In the genomic region with DNA sequence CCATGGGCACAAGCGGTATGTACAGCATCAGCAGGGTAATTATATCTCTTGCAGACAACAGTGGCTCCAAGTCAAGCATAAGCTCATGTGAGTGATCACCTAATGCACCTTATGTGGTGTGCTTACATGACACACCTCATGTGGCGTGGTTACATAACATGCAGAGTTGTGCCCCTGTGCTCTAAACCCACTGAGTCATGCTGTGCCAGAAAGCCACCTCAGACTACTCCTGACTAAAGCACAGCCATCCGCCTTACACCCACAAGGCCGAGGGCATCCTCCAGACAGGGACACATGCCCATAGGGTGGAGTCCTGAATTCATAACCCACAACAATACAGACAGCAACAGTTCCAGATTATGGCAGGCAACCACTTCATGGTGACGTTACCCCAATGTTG, we compare ENCODE assay signal across 21 cellular contexts.
"Had no signal": no experiment of that assay in that cellular context is flagged by ENCODE, and none has a peak within 500 bp of the region (broad histone marks: within the 10 kb centered on the region; RNA-seq: fewer than 3 reads in every experiment).

No MANE protein-coding gene starts in this region.

- H3K36me3 Mint-ChIP-seq: IgD-negative memory B cell had no signal

- H3K4me1 ChIP-seq: SJSA1 had no signal

- H3K27me3 ChIP-seq: SJSA1 had no signal

- DNase-seq: Kasumi-1, MV-4-11, NCI-H1048, NCI-H1105, NCI-H1436 treated with DMSO at 0.1 percent for 48 hours, NCI-H1694, NCI-H187 treated with DMSO at 0.1 percent for 48 hours, NCI-H2029 treated with DMSO at 0.1 percent for 48 hours, NCI-H2171 treated with DMSO at 0.1 percent for 48 hours, NCI-H2227 treated with DMSO at 0.1 percent for 48 hours, NCI-H524, NCI-H526 treated with DMSO at 0.1 percent for 48 hours, Right ventricle myocardium superior, RPMI8226, SIG-M5 had no signal

- H3K9ac ChIP-seq: KMS-11 had no signal

- H3K4me3 ChIP-seq: K562, SJSA1, SK-N-MC had no signal

- H3K9me3 ChIP-seq: SJSA1 had no signal

- H3K4me3 Mint-ChIP-seq: IgD-negative memory B cell had no signal

- H3K36me3 ChIP-seq: SJSA1 had no signal

- H3K4me2 ChIP-seq: KMS-11 had no signal

- H3K27ac ChIP-seq: KMS-11, SJSA1, SK-N-MC had no signal

- H3K4me1 Mint-ChIP-seq: IgD-negative memory B cell had no signal

- H3K27ac Mint-ChIP-seq: IgD-negative memory B cell had no signal

- ATAC-seq: HepG2, K562 had no signal
